8 cellular contexts compared by ENCODE assay signal in the genomic region with DNA sequence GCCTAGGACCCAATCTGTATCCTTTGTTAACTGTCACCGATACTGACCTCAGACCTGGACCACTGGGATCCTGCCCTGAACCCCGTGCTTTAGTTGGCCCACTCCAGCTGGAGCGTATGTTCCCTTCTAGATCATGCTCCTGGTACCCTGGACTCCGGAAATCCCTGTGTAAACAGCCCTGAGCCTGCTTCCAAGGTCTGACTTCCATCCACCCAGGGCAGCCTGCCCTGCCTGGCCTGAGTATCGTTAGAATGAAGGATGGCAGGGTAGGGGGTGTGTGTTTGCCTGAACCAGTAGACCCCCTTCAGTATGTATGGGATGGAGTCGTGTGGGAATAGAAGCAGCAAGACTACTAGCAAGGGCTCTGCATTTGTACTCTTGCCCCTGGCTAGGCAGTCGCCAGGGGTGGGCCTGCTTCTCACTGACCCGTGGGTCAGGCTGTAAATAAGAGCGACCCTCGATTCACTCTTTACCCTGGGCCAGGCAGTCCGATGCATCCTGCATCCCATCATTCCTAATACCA. TPM values are rescaled to one million over a fixed set of nuclear protein-coding genes. Genes with fewer than 3 reads are reported as not detected.
A peak's percentile ranks its signal among the peaks of the same experiment; 100 is the strongest.
DNase-seq lines count a peak whose midpoint lies in the region; ATAC-seq and FAIRE-seq lines count a peak whose summit lies in the region.

No MANE protein-coding gene starts in this region.

- peak overlapping the region; percentile 76 for H3K4me3 Mint-ChIP-seq in activated naive CD4-positive, alpha-beta T cell treated with anti-CD3 and anti-CD28 coated beads, Interleukin-2, amount 50 U/mL, for 24 hours
- H3K4me3 Mint-ChIP-seq in central memory CD8-positive, alpha-beta T cell, result peak overlapping the region; percentile 27

- H3K27me3 Mint-ChIP-seq in activated naive CD4-positive, alpha-beta T cell treated with anti-CD3 and anti-CD28 coated beads, Interleukin-2, amount 50 U/mL, for 24 hours, result peaks cover 19% of the 10 kb centered on the region
- H3K27me3 Mint-ChIP-seq in central memory CD8-positive, alpha-beta T cell, result peaks cover 3% of the 10 kb centered on the region

- H3K4me1 ChIP-seq in mesodermal cell (ENCODE audit: control insufficient read depth, insufficient read depth, low read length, poor library complexity, severe bottlenecking), result no peaks in the 10 kb centered on the region

- no peak for FAIRE-seq in RCC 7860 (lab: Jason Lieb, UNC)

- WGBS in mesodermal cell (ENCODE audit: insufficient coverage in 2 of 2), 2 experiments, result 50 to 65% methylated on average over 8 to 10 of the region's 11 CpGs

- no peaks in the 10 kb centered on the region for H3K36me3 Mint-ChIP-seq in activated naive CD4-positive, alpha-beta T cell treated with anti-CD3 and anti-CD28 coated beads, Interleukin-2, amount 50 U/mL, for 24 hours
- H3K36me3 Mint-ChIP-seq in central memory CD8-positive, alpha-beta T cell (ENCODE audit: insufficient read depth), result no peaks in the 10 kb centered on the region

- peaks cover 21% of the 10 kb centered on the region for H3K36me3 ChIP-seq in mesodermal cell (ENCODE audit: control insufficient read depth, insufficient read depth, low read length)

- no peak for DNase-seq in activated naive CD4-positive, alpha-beta T cell treated with Interleukin-2 at 50 U/mL for 16 hours
- DNase-seq in central memory CD8-positive, alpha-beta T cell (ENCODE audit: low spot score in 2 of 2), result no peak
- DNase-seq in ureter (ENCODE audit: low spot score) (peak; percentile 33), RCC 7860 (ENCODE audit: low spot score) (no peak), dedifferentiated amniotic fluid mesenchymal stem cell (ENCODE audit: extremely low spot score) (no peak)

- peak overlapping the region; percentile 82 for H3K4me3 ChIP-seq in mesodermal cell (ENCODE audit: extremely low read depth, insufficient read depth, low read length, poor library complexity, severe bottlenecking)

- no peak for ATAC-seq in central memory CD8-positive, alpha-beta T cell (replicated peaks; ENCODE audit: extremely low read depth, poor library complexity, severe bottlenecking)
- ATAC-seq in HG02623 (IDR thresholded peaks at IDR 0.05; ENCODE audit: unreplicated experiment), result no peak

- H3K9me3 ChIP-seq in mesodermal cell (ENCODE audit: control insufficient read depth, low read length), result no peaks in the 10 kb centered on the region

- H3K9me3 Mint-ChIP-seq in activated naive CD4-positive, alpha-beta T cell treated with anti-CD3 and anti-CD28 coated beads, Interleukin-2, amount 50 U/mL, for 24 hours, result no peaks in the 10 kb centered on the region
- no peaks in the 10 kb centered on the region for H3K9me3 Mint-ChIP-seq in central memory CD8-positive, alpha-beta T cell

- H3K4me1 Mint-ChIP-seq in activated naive CD4-positive, alpha-beta T cell treated with anti-CD3 and anti-CD28 coated beads, Interleukin-2, amount 50 U/mL, for 24 hours, result peaks cover 4% of the 10 kb centered on the region
- H3K4me1 Mint-ChIP-seq in central memory CD8-positive, alpha-beta T cell, result no peaks in the 10 kb centered on the region

- no peak overlapping the region for H3K27ac Mint-ChIP-seq in activated naive CD4-positive, alpha-beta T cell treated with anti-CD3 and anti-CD28 coated beads, Interleukin-2, amount 50 U/mL, for 24 hours
- H3K27ac Mint-ChIP-seq in central memory CD8-positive, alpha-beta T cell (ENCODE audit: low read depth), result no peak overlapping the region

- H3K27ac ChIP-seq in mesodermal cell (ENCODE audit: low read depth, low read length, severe bottlenecking), result peak overlapping the region; percentile 83

RNA-seq across cellular contexts. Expression of a gene that starts 0.7 kb away (rescaled TPM):
- polyA plus RNA-seq in mesodermal cell (2013, experiment 1 of 2), result 194 TPM
- 204 TPM for polyA plus RNA-seq in mesodermal cell (2013, experiment 2 of 2)
- 41.9 TPM for total RNA-seq in ureter

RNA-seq across cellular contexts. Expression of a gene that starts 50.3 kb away (rescaled TPM):
- 27.9 TPM for polyA plus RNA-seq in mesodermal cell (2013, experiment 1 of 2)
- 28.1 TPM for polyA plus RNA-seq in mesodermal cell (2013, experiment 2 of 2)
- 75.8 TPM for total RNA-seq in ureter
